1 cellular context compared by ENCODE assay signal in the genomic region with DNA sequence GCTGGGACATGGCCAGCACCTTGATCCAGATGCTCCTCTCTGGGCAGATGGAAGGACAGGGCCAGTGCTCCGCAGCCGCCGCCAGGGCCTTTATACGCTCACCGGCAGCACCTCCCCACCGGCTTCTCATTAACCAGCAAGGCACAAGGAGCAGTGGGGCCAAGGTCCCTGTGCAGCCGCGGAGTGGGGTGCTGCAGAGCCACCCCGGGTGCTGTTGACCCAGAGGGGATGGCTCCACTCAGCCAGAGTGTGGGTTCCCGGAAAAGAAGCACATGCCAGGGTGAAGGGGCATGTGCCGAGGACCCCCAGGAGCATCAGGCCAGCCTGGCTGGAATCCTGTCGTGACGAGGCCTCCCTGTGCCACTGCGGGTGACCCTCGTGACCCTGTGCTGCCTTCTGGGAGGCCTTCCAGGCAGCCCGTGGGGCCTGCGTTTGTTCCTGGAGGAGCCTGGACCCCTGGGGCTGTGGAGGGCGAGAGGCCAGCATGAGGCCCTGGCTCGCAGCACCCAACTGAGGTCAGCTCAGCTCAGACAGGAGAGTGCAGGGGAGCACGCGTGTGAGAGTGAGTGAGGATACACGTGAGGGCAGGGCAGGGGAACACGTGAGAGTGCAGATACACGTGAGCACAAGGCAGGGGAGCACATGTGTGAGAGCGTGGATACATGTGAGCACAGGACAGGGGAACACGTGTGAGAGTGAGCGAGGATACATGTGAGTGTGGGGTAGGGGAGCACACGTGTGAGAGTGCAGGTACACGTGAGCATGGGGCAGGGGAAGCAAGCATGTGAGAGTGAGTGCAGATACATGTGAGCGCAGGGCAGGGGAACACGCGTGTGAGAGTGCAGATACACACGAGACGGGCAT.
TF ChIP-seq lines count a peak whose summit lies in the region.

A gene with protein sequence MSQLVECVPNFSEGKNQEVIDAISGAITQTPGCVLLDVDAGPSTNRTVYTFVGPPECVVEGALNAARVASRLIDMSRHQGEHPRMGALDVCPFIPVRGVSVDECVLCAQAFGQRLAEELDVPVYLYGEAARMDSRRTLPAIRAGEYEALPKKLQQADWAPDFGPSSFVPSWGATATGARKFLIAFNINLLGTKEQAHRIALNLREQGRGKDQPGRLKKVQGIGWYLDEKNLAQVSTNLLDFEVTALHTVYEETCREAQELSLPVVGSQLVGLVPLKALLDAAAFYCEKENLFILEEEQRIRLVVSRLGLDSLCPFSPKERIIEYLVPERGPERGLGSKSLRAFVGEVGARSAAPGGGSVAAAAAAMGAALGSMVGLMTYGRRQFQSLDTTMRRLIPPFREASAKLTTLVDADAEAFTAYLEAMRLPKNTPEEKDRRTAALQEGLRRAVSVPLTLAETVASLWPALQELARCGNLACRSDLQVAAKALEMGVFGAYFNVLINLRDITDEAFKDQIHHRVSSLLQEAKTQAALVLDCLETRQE (minus strand): TSS at position 66 of the 864 bp plus-strand sequence. CDS start 56 bp downstream, at position 10.

TF ChIP-seq in HepG2, 621 proteins besides CTCF, POLR2A, EP300 and RAD21 (continued from another document and continues in another):
- no peak for TF ChIP-seq ZNF652 (CRISPR knock-in tag; IDR thresholded peaks at IDR 0.05; ENCODE audit: borderline replicate concordance, low read depth)
- no peak for TF ChIP-seq RERE (CRISPR knock-in tag; IDR thresholded peaks at IDR 0.05; ENCODE audit: low read depth)
- TF ChIP-seq, protein P1, sequence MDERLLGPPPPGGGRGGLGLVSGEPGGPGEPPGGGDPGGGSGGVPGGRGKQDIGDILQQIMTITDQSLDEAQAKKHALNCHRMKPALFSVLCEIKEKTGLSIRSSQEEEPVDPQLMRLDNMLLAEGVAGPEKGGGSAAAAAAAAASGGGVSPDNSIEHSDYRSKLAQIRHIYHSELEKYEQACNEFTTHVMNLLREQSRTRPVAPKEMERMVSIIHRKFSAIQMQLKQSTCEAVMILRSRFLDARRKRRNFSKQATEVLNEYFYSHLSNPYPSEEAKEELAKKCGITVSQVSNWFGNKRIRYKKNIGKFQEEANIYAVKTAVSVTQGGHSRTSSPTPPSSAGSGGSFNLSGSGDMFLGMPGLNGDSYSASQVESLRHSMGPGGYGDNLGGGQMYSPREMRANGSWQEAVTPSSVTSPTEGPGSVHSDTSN (CRISPR knock-in tag; IDR thresholded peaks at IDR 0.05): no peak
- no peak; the same call in none of the 2 replicates for TF ChIP-seq SPEN (CRISPR knock-in tag; IDR thresholded peaks at IDR 0.05; ENCODE audit: low read depth)
- TF ChIP-seq SMARCE1 (IDR thresholded peaks at IDR 0.05; ENCODE audit: borderline replicate concordance): no peak
- no peak for TF ChIP-seq TMF1 (CRISPR knock-in tag; IDR thresholded peaks at IDR 0.05; ENCODE audit: low read depth)
- 0 out of 2 replicates have a peak, but pooled peaks have one; percentile 50 for TF ChIP-seq GTF3A (CRISPR knock-in tag; conservative IDR thresholded peaks at IDR 0.05)
- TF ChIP-seq MED1 (CRISPR knock-in tag; IDR thresholded peaks at IDR 0.05): peak; percentile 75
- TF ChIP-seq SRY (CRISPR knock-in tag; IDR thresholded peaks at IDR 0.05): 0 out of 2 replicates have a peak, but pooled peaks have one; percentile 28
- no peak for TF ChIP-seq TRIM24 (CRISPR knock-in tag; IDR thresholded peaks at IDR 0.05)
- peak; percentile 8; the same call in 1 of the 2 replicates for TF ChIP-seq FOXO1 (CRISPR knock-in tag; IDR thresholded peaks at IDR 0.05)
- TF ChIP-seq, protein P2, sequence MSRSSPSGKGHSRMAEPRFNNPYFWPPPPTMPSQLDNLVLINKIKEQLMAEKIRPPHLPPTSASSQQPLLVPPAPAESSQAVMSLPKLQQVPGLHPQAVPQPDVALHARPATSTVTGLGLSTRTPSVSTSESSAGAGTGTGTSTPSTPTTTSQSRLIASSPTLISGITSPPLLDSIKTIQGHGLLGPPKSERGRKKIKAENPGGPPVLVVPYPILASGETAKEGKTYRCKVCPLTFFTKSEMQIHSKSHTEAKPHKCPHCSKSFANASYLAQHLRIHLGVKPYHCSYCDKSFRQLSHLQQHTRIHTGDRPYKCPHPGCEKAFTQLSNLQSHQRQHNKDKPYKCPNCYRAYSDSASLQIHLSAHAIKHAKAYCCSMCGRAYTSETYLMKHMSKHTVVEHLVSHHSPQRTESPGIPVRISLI (CRISPR knock-in tag; IDR thresholded peaks at IDR 0.05; ENCODE audit: borderline replicate concordance): peak; percentile 22; the same call in 1 of the 2 replicates
- no peak for TF ChIP-seq ZFAT (CRISPR knock-in tag; conservative IDR thresholded peaks at IDR 0.05)
- peak; percentile 57; the same call in 1 of the 2 replicates for TF ChIP-seq ATF7-NPFF (CRISPR knock-in tag; IDR thresholded peaks at IDR 0.05; ENCODE audit: low read depth)
- peak; percentile 26; the same call in 1 of the 2 replicates for TF ChIP-seq ZNF761 (CRISPR knock-in tag; conservative IDR thresholded peaks at IDR 0.05)
- TF ChIP-seq KDM1A (CRISPR knock-in tag; IDR thresholded peaks at IDR 0.05): no peak
- TF ChIP-seq HINFP (CRISPR knock-in tag; IDR thresholded peaks at IDR 0.05; ENCODE audit: low read depth): no peak
- TF ChIP-seq ZNF235 (CRISPR knock-in tag; IDR thresholded peaks at IDR 0.05; ENCODE audit: borderline replicate concordance): peak; percentile 70
- TF ChIP-seq PCBP1 (IDR thresholded peaks at IDR 0.05; ENCODE audit: borderline replicate concordance, low read depth, low read length): no peak
- TF ChIP-seq RBAK (CRISPR knock-in tag; IDR thresholded peaks at IDR 0.05): no peak
- TF ChIP-seq ZNF615 (CRISPR knock-in tag; IDR thresholded peaks at IDR 0.05; ENCODE audit: borderline replicate concordance): no peak
- no peak for TF ChIP-seq KDM3A (CRISPR knock-in tag; IDR thresholded peaks at IDR 0.05; ENCODE audit: low read depth)
- TF ChIP-seq, protein P3, sequence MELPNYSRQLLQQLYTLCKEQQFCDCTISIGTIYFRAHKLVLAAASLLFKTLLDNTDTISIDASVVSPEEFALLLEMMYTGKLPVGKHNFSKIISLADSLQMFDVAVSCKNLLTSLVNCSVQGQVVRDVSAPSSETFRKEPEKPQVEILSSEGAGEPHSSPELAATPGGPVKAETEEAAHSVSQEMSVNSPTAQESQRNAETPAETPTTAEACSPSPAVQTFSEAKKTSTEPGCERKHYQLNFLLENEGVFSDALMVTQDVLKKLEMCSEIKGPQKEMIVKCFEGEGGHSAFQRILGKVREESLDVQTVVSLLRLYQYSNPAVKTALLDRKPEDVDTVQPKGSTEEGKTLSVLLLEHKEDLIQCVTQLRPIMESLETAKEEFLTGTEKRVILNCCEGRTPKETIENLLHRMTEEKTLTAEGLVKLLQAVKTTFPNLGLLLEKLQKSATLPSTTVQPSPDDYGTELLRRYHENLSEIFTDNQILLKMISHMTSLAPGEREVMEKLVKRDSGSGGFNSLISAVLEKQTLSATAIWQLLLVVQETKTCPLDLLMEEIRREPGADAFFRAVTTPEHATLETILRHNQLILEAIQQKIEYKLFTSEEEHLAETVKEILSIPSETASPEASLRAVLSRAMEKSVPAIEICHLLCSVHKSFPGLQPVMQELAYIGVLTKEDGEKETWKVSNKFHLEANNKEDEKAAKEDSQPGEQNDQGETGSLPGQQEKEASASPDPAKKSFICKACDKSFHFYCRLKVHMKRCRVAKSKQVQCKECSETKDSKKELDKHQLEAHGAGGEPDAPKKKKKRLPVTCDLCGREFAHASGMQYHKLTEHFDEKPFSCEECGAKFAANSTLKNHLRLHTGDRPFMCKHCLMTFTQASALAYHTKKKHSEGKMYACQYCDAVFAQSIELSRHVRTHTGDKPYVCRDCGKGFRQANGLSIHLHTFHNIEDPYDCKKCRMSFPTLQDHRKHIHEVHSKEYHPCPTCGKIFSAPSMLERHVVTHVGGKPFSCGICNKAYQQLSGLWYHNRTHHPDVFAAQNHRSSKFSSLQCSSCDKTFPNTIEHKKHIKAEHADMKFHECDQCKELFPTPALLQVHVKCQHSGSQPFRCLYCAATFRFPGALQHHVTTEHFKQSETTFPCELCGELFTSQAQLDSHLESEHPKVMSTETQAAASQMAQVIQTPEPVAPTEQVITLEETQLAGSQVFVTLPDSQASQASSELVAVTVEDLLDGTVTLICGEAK (IDR thresholded peaks at IDR 0.05): no peak
- TF ChIP-seq, protein P3 (CRISPR knock-in tag; IDR thresholded peaks at IDR 0.05): peak; percentile 71; the same call in 1 of the 2 replicates
- TF ChIP-seq ZC3H13 (CRISPR knock-in tag; IDR thresholded peaks at IDR 0.05): peak; percentile 91
- no peak for TF ChIP-seq HNRNPUL1 (IDR thresholded peaks at IDR 0.05; ENCODE audit: low read depth, low read length)
- peak; percentile 81 for TF ChIP-seq ZNF781 (CRISPR knock-in tag; IDR thresholded peaks at IDR 0.05; ENCODE audit: borderline replicate concordance, not compliant biosample characterization)
- peak; percentile 54 for TF ChIP-seq ISL2 (CRISPR knock-in tag; IDR thresholded peaks at IDR 0.05)
